Comparison of ENCODE assay signal across 1 cellular context in the genomic region with DNA sequence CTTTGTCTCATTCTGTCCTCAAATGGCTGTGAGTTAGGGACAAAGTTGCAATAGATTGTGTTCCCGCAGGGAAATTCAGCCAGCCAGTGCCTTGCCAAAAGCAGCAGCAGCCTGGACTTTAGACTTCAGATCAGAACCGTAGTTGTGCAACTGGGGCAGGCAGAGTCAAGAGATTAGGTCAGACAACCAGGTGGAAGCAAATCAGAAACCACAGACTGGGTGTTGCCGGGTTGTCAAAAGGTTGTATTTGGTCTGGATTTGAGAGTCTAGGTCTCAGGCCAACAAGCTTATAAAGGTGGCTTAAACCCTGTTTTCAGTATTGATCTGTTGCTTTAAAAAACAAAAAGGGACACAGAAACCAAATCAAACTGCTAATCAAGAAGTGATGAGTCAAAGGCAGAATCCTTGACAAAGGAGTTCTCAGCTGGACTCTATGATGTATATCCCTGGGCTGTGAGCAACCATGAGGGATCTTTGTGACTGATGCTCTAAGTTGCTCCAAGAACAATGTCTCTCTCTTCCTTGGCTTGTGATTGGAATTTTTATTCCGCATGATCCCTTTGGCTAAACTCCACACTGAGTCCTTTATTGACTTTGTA.
TF ChIP-seq lines count a peak whose summit lies in the region.

No MANE protein-coding gene starts in this region.

TF ChIP-seq in HepG2, 621 proteins besides CTCF, POLR2A, EP300 and RAD21 (continued from another document and continues in another):
- TF ChIP-seq ATF1 (CRISPR knock-in tag; IDR thresholded peaks at IDR 0.05) (peak; percentile 53; the same call in 1 of the 2 replicates), NFYB (CRISPR knock-in tag; IDR thresholded peaks at IDR 0.05) (peak; percentile 39; the same call in 1 of the 2 replicates), ETV5 (CRISPR knock-in tag; IDR thresholded peaks at IDR 0.05; ENCODE audit: borderline replicate concordance) (peak; percentile 53; the same call in 1 of the 2 replicates), SKIL (CRISPR knock-in tag; IDR thresholded peaks at IDR 0.05; ENCODE audit: borderline replicate concordance) (peak; percentile 90), DMAP1 (CRISPR knock-in tag; IDR thresholded peaks at IDR 0.05) (peak; percentile 56; the same call in 1 of the 2 replicates), ZNF430 (CRISPR knock-in tag; IDR thresholded peaks at IDR 0.05) (peak; percentile 86), ZMYM2 (CRISPR knock-in tag; IDR thresholded peaks at IDR 0.05) (peak; percentile 81), ZNF644 (CRISPR knock-in tag; IDR thresholded peaks at IDR 0.05; ENCODE audit: low read depth) (peak; percentile 97), HDAC2 (CRISPR knock-in tag; IDR thresholded peaks at IDR 0.05) (peak; percentile 93), CREM (IDR thresholded peaks at IDR 0.05) (peak; percentile 61; the same call in 1 of the 2 replicates), CREM (CRISPR knock-in tag; IDR thresholded peaks at IDR 0.05) (no peak), YY1 (IDR thresholded peaks at IDR 0.05; ENCODE audit: insufficient read depth, insufficient replicate concordance, low read depth, low read length) (no peak), RCOR2 (CRISPR knock-in tag; IDR thresholded peaks at IDR 0.05) (0 out of 2 replicates have a peak, but pooled peaks have one; percentile 72), ZNF124 (CRISPR knock-in tag; IDR thresholded peaks at IDR 0.05) (peak; percentile 76; the same call in 1 of the 2 replicates), HOXD1 (CRISPR knock-in tag; IDR thresholded peaks at IDR 0.05) (0 out of 2 replicates have a peak, but pooled peaks have one; percentile 48), ZNF557 (CRISPR knock-in tag; IDR thresholded peaks at IDR 0.05) (no peak), RERE (CRISPR knock-in tag; IDR thresholded peaks at IDR 0.05; ENCODE audit: low read depth) (peak; percentile 54; the same call in 1 of the 2 replicates), CEBPB (IDR thresholded peaks at IDR 0.05; ENCODE audit: borderline replicate concordance, low read depth, low read length) (peak; percentile 99), ZNF331 (CRISPR knock-in tag; IDR thresholded peaks at IDR 0.05) (peak; percentile 95), ZBTB33 (CRISPR knock-in tag; IDR thresholded peaks at IDR 0.05) (peak; percentile 73), SMC3 (IDR thresholded peaks at IDR 0.05; ENCODE audit: low read length) (peak; percentile 35; the same call in 1 of the 2 replicates), TEAD3 (CRISPR knock-in tag; optimal IDR thresholded peaks at IDR 0.05; ENCODE audit: borderline replicate concordance) (peak; percentile 69), ZNF264 (CRISPR knock-in tag; IDR thresholded peaks at IDR 0.05) (0 out of 2 replicates have a peak, but pooled peaks have one; percentile 83), REPIN1 (CRISPR knock-in tag; IDR thresholded peaks at IDR 0.05; ENCODE audit: borderline replicate concordance, low read depth) (peak; percentile 72; the same call in 1 of the 2 replicates), PHF21A (CRISPR knock-in tag; IDR thresholded peaks at IDR 0.05) (peak; percentile 96), RARA (CRISPR knock-in tag; IDR thresholded peaks at IDR 0.05) (peak; percentile 93), ZNF564 (CRISPR knock-in tag; IDR thresholded peaks at IDR 0.05) (no peak)
- TF ChIP-seq, protein P1, sequence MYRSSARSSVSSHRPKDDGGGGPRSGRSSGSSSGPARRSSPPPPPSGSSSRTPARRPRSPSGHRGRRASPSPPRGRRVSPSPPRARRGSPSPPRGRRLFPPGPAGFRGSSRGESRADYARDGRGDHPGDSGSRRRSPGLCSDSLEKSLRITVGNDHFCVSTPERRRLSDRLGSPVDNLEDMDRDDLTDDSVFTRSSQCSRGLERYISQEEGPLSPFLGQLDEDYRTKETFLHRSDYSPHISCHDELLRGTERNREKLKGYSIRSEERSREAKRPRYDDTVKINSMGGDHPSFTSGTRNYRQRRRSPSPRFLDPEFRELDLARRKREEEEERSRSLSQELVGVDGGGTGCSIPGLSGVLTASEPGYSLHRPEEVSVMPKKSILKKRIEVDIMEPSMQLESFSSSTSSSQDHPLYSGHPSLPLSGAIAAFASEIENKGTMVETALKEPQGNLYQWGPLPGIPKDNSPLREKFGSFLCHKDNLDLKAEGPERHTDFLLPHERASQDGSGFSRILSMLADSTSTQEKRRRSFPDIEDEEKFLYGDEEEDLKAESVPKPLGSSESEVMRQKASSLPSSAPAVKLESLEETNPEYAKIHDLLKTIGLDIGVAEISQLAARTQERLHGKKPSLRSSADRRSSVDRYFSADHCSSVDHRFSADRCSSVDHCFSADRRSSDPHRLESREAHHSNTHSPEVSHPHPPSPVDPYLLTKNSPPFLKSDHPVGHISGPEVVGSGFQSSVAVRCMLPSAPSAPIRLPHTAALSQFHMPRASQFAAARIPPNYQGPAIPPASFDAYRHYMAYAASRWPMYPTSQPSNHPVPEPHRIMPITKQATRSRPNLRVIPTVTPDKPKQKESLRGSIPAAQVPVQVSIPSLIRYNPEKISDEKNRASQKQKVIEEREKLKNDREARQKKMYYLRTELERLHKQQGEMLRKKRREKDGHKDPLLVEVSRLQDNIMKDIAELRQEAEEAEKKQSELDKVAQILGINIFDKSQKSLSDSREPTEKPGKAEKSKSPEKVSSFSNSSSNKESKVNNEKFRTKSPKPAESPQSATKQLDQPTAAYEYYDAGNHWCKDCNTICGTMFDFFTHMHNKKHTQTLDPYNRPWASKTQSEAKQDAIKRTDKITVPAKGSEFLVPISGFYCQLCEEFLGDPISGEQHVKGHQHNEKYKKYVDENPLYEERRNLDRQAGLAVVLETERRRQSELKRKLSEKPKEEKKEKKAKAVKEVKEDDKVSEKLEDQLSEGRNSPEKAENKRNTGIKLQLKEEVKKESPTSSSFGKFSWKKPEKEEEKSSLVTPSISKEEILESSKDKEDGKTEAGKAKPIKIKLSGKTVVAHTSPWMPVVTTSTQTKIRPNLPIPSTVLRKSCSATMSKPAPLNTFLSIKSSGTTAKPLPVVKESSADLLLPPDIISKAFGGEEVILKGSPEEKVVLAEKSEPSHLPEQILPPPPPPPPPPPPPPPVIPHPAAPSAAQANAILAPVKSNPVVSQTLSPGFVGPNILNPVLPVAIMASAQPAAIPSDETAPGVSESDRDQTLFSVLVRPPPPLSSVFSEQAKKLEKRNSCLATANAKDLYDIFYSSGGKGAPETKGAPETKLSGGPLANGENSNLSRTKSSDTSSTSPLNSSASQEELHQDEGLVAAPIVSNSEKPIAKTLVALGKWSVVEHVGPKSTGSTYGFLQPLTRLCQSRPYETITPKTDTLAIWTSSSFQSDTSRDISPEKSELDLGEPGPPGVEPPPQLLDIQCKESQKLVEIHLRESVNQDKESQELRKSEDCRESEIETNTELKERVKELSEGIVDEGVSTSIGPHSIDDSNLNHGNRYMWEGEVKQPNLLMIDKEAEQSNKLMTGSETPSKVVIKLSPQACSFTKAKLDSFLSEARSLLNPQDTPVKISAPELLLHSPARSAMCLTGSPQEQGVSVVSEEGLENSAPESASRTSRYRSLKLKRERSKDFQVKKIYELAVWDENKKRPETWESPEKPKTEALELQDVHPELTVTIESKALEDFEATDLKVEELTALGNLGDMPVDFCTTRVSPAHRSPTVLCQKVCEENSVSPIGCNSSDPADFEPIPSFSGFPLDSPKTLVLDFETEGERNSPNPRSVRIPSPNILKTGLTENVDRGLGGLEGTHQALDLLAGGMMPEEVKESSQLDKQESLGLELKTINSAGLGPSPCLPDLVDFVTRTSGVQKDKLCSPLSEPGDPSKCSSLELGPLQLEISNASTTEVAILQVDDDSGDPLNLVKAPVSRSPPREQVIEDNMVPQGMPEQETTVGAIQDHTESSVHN (CRISPR knock-in tag; IDR thresholded peaks at IDR 0.05) = no peak
- TF ChIP-seq, protein P2, sequence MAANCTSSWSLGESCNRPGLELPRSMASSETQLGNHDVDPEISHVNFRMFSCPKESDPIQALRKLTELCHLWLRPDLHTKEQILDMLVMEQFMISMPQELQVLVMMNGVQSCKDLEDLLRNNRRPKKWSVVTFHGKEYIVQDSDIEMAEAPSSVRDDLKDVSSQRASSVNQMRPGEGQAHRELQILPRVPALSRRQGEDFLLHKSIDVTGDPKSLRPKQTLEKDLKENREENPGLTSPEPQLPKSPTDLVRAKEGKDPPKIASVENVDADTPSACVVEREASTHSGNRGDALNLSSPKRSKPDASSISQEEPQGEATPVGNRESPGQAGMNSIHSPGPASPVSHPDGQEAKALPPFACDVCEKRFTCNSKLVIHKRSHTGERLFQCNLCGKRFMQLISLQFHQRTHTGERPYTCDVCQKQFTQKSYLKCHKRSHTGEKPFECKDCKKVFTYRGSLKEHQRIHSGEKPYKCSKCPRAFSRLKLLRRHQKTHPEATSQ (CRISPR knock-in tag; IDR thresholded peaks at IDR 0.05; ENCODE audit: borderline replicate concordance) = peak; percentile 87; the same call in 1 of the 2 replicates
